In genomic region chr1:200401708-200402107, GRCh38 we compare ENCODE assay signal across 1 cellular context.
TF ChIP-seq lines count a peak whose summit lies in the region.

No MANE protein-coding gene starts in this region.

TF ChIP-seq in HepG2, 621 proteins besides CTCF, POLR2A, EP300 and RAD21:
- no peak for TF ChIP-seq ZBTB42 (CRISPR knock-in tag; IDR thresholded peaks at IDR 0.05)
- TF ChIP-seq ZEB1 (IDR thresholded peaks at IDR 0.05; ENCODE audit: insufficient replicate concordance, low read depth), result no peak
- TF ChIP-seq EHMT2 (IDR thresholded peaks at IDR 0.05; ENCODE audit: borderline replicate concordance, low read depth, low read length), result no peak
- no peak for TF ChIP-seq NR2F1 (CRISPR knock-in tag; IDR thresholded peaks at IDR 0.05)
- no peak for TF ChIP-seq ZNF18 (CRISPR knock-in tag; IDR thresholded peaks at IDR 0.05; ENCODE audit: insufficient replicate concordance)
- no peak for TF ChIP-seq PRDM10 (CRISPR knock-in tag; IDR thresholded peaks at IDR 0.05; ENCODE audit: low read depth)
